In the genomic region with DNA sequence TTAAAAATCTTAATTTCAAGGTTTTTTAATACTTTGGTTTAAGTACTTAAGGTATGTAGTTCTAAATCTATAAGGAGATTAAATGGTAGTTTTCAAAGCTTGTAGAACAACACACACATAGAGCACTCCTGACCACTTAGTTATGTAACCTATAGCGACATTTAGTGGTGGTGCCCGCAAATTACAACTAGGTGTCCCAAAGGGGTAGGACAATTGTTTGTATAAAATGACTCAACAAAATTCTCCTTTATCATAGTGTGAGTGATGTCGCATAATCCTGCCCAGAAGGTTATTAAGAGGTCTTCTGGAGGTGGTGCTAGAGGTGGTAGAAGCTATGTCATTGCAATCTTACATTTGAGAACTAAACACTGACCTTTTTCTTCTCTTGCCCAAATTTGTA, we compare ENCODE assay signal across 8 cellular contexts.
A peak's percentile ranks its signal among the peaks of the same experiment; 100 is the strongest.
DNase-seq lines count a peak whose midpoint lies in the region; ATAC-seq and TF ChIP-seq lines count a peak whose summit lies in the region.

No MANE protein-coding gene starts in this region.

- H3K36me3 ChIP-seq in DND-41 (ENCODE audit: insufficient read depth, low read length) (no peaks in the 10 kb centered on the region), PC-3 (ENCODE audit: low read depth, low read length) (no peaks in the 10 kb centered on the region), thoracic aorta (no peaks in the 10 kb centered on the region)

- CTCF ChIA-PET in PC-3 (lab: Charles Lee): no interaction called here

- no peak overlapping the region for H3K4me2 ChIP-seq in DND-41 (ENCODE audit: insufficient read depth, low read length)
- H3K4me2 ChIP-seq in PC-3 (ENCODE audit: low read length): no peak overlapping the region

- BruUV-seq in PC-3 (replicated peaks; lab: Mats Ljungman, UMichigan): no TSS peak

- H3K27ac ChIP-seq in DND-41 (ENCODE audit: low read length) (no peak overlapping the region), PC-3 (ENCODE audit: low read length) (no peak overlapping the region), foreskin keratinocyte (no peak overlapping the region), thoracic aorta (no peak overlapping the region)

- ATAC-seq in DND-41 (ENCODE audit: insufficient read depth, low read depth) (peak; percentile 95), PC-3 (peak; percentile 78), foreskin keratinocyte (peak; percentile 90), thoracic aorta (ENCODE audit: insufficient number of reproducible peaks, low FRiP score, low read depth) (peak; percentile 91)

- DNase-seq in DND-41 (peak; percentile 71), H4 (ENCODE audit: low spot score) (peak; percentile 86), LHCN-M2 (ENCODE audit: low read depth) (peak; percentile 38), PC-3 (peak; percentile 86), foreskin keratinocyte (peak; percentile 38 to 69), nucleus accumbens (lab: John Stamatoyannopoulos, UW) (peak in 46 of 56 donors; percentile 1 to 84 (median 34)), thoracic aorta (ENCODE audit: low spot score) (peak; percentile 40)
- peak; percentile 23 to 43 for DNase-seq in activated T-helper 1 cell treated with anti-CD3 and anti-CD28 coated beads, Interleukin-2, amount 50 U/mL, for 16 hours (ENCODE audit: low read depth in 1 of 2, low spot score in 1 of 2)

- no peak overlapping the region for H3K9ac ChIP-seq in DND-41 (ENCODE audit: low read depth, low read length)
- H3K9ac ChIP-seq in PC-3 (ENCODE audit: low read length): no peak overlapping the region

- H2AFZ ChIP-seq in DND-41 (ENCODE audit: low read depth, low read length): no peak overlapping the region
- no peak overlapping the region for H2AFZ ChIP-seq in PC-3 (ENCODE audit: low read length)

- H3K4me3 ChIP-seq in DND-41 (ENCODE audit: low read depth in 1 of 2, low read length in 2 of 2) (no peak overlapping the region), PC-3 (ENCODE audit: low read length) (no peak overlapping the region), thoracic aorta (no peak overlapping the region)

- peak; percentile 88 for TF ChIP-seq CTCF in DND-41 (IDR thresholded peaks at IDR 0.05; ENCODE audit: borderline replicate concordance, extremely low read depth, low read length, poor library complexity, severe bottlenecking)
- TF ChIP-seq CTCF in PC-3 (conservative IDR thresholded peaks at IDR 0.05; ENCODE audit: low read depth, low read length): peak; percentile 82
- TF ChIP-seq CTCF in foreskin keratinocyte (conservative IDR thresholded peaks at IDR 0.05): peak; percentile 88
- peak; percentile 61 for TF ChIP-seq CTCF in thoracic aorta (IDR thresholded peaks at IDR 0.05)

- no peaks in the 10 kb centered on the region for H3K9me3 ChIP-seq in DND-41 (ENCODE audit: insufficient read depth, low read length, severe bottlenecking)
- no peaks in the 10 kb centered on the region for H3K9me3 ChIP-seq in PC-3 (ENCODE audit: low read length)
- H3K9me3 ChIP-seq in thoracic aorta: no peaks in the 10 kb centered on the region

- H3K4me1 ChIP-seq in DND-41 (ENCODE audit: insufficient read depth, low read length) (no peaks in the 10 kb centered on the region), PC-3 (ENCODE audit: insufficient read depth, low read length) (no peaks in the 10 kb centered on the region; the same call in 1 of the 2 replicates), foreskin keratinocyte (no peaks in the 10 kb centered on the region), thoracic aorta (ENCODE audit: control insufficient read depth in 1 of 2, low read depth in 2 of 2) (no peaks in the 10 kb centered on the region)

- H4K20me1 ChIP-seq in DND-41 (ENCODE audit: insufficient read depth, low read length): no peaks in the 10 kb centered on the region
- no peaks in the 10 kb centered on the region for H4K20me1 ChIP-seq in PC-3 (ENCODE audit: low read length)

- no peaks in the 10 kb centered on the region for H3F3A ChIP-seq in PC-3 (ENCODE audit: low read length, unreplicated experiment)

- no peaks in the 10 kb centered on the region for H3K27me3 ChIP-seq in DND-41 (ENCODE audit: insufficient read depth, low read length, poor library complexity)
- peaks cover 11% of the 10 kb centered on the region; the same call in 1 of the 2 replicates for H3K27me3 ChIP-seq in PC-3 (ENCODE audit: low read length)
- no peaks in the 10 kb centered on the region for H3K27me3 ChIP-seq in foreskin keratinocyte
- H3K27me3 ChIP-seq in thoracic aorta (replicated peaks; ENCODE audit: insufficient read depth): no peaks in the 10 kb centered on the region

- H3K79me2 ChIP-seq in DND-41 (ENCODE audit: insufficient read depth, low read length): no peaks in the 10 kb centered on the region
- H3K79me2 ChIP-seq in PC-3 (ENCODE audit: low read length): no peaks in the 10 kb centered on the region

- POLR2A ChIA-PET in PC-3 (lab: Charles Lee; ENCODE audit: unreplicated experiment): no interaction called here

- no peaks in the 10 kb centered on the region for H3K9me2 ChIP-seq in PC-3 (replicated peaks; ENCODE audit: low read length)

- intact Hi-C loops in PC-3 (cut with micrococcal nuclease): loop anchor here (1.0 to 5.0 kb wide), 3 partner anchors 377 to 438 kb away; no protein-coding TSS in a partner anchor

Comparison
In these comparisons a context has a peak if more than half of its experiments do, and no peak if none do; other contexts are left out.
1. DNase-seq: peak in every context shown above with its lines; median percentile 86 in H4; 86 in PC-3; 71 in DND-41; 54 in foreskin keratinocyte; 40 in thoracic aorta; 38 in LHCN-M2; 34 in nucleus accumbens; 33 in activated T-helper 1 cell treated with anti-CD3 and anti-CD28 coated beads, Interleukin-2, amount 50 U/mL, for 16 hours.